ENCODE assay signal across 27 cellular contexts in genomic region chr16:6012716-6013115, GRCh38.
"Had no signal": no experiment of that assay in that cellular context is flagged by ENCODE, and none has a peak within 500 bp of the region (broad histone marks: within the 10 kb centered on the region; RNA-seq: fewer than 3 reads in every experiment).

No MANE protein-coding gene starts in this region.

- H3K9me3 ChIP-seq: suprapubic skin, testis, thoracic aorta, thyroid gland, tibial artery, transverse colon, upper lobe of left lung, upper lobe of right lung, uterus, vagina had no signal

- FAIRE-seq: urothelium cell line had no signal

- H3K27ac ChIP-seq: stomach, suprapubic skin, testis, thoracic aorta, thyroid gland, tibial artery, tibial nerve, transverse colon, upper lobe of left lung, upper lobe of right lung, uterus, vagina had no signal

- H3K4me3 ChIP-seq: stomach, suprapubic skin, testis, thoracic aorta, thyroid gland, tibial artery, tibial nerve, transverse colon, upper lobe of left lung, upper lobe of right lung, uterus, vagina had no signal

- H3K27me3 ChIP-seq: testis, thyroid gland, tibial artery, tibial nerve, upper lobe of left lung, upper lobe of right lung, uterus, vagina had no signal

- ATAC-seq: stimulated activated effector memory CD8-positive, alpha-beta T cell treated with anti-CD3 and anti-CD28 coated beads, Interleukin-12 subunit alpha, Interleukin-12 subunit beta, amount 100 ng/mL, for 72 hours; stimulated activated memory B cell treated with anti-CD40 and anti-IgM and Interleukin-4, amounts not matched to agents 10 μg/mL and 1 μg/mL and 100 μg/mL, for 72 hours; stimulated activated naive B cell treated with anti-CD40 and anti-IgM and Interleukin-4, amounts not matched to agents 10 μg/mL and 1 μg/mL and 100 μg/mL, for 72 hours; stimulated activated naive CD8-positive, alpha-beta T cell treated with anti-CD3 and anti-CD28 coated beads, Interleukin-15, amount 100 ng/mL, for 72 hours; stimulated activated naive CD8-positive, alpha-beta T cell treated with anti-CD3 and anti-CD28 coated beads, Interleukin-15, Interleukin-2, amounts not matched to agents 100 U/mL and 50 U/mL, for 24 hours; upper lobe of right lung had no signal

- H3K36me3 ChIP-seq: stomach, suprapubic skin, thoracic aorta, thyroid gland, tibial artery, tibial nerve, transverse colon, upper lobe of left lung, upper lobe of right lung, uterus, vagina had no signal

- DNase-seq: stimulated activated CD4-positive, alpha-beta T cell treated with anti-CD3 and anti-CD28 coated beads, Interleukin-2, amount 100 ng/mL, for 48 hours; stimulated activated CD4-positive, alpha-beta T cell treated with anti-CD3 and anti-CD28 coated beads, Interleukin-4, amount 100 ng/mL, for 1 hour; stimulated activated CD4-positive, alpha-beta T cell treated with anti-CD3 and anti-CD28 coated beads, Interleukin-4, amount 100 ng/mL, for 24 hours; stimulated activated CD4-positive, alpha-beta T cell treated with anti-CD3 and anti-CD28 coated beads, Interleukin-4, amount 100 ng/mL, for 4 hours; stimulated activated CD8-positive, alpha-beta memory T cell treated with anti-CD3 and anti-CD28 coated beads, Interleukin-4, amount 100 ng/mL, for 48 hours; stimulated activated naive B cell treated with anti-CD40 and anti-IgM and Interleukin-4, amounts not matched to agents 10 μg/mL and 1 μg/mL and 100 μg/mL, for 72 hours; stimulated activated naive CD4-positive, alpha-beta T cell; stimulated activated naive CD4-positive, alpha-beta T cell treated with Interleukin-2 at 50 U/mL for 16 hours; stimulated activated naive CD8-positive, alpha-beta T cell treated with anti-CD3 and anti-CD28 coated beads, Interleukin-15, amount 100 ng/mL, for 72 hours; stimulated activated naive CD8-positive, alpha-beta T cell treated with anti-CD3 and anti-CD28 coated beads, Interleukin-15, Interleukin-2, amounts not matched to agents 100 U/mL and 50 U/mL, for 24 hours; stomach; substantia nigra; testis; thyroid gland; tibial artery; transverse colon; trophoblast cell; upper lobe of left lung; upper lobe of right lung; uterus had no signal

- H3K4me1 ChIP-seq: stomach, suprapubic skin, testis, thyroid gland, tibial artery, tibial nerve, transverse colon, upper lobe of left lung, upper lobe of right lung, uterus, vagina had no signal
